ENCODE assay signal across 16 cellular contexts in the genomic region with DNA sequence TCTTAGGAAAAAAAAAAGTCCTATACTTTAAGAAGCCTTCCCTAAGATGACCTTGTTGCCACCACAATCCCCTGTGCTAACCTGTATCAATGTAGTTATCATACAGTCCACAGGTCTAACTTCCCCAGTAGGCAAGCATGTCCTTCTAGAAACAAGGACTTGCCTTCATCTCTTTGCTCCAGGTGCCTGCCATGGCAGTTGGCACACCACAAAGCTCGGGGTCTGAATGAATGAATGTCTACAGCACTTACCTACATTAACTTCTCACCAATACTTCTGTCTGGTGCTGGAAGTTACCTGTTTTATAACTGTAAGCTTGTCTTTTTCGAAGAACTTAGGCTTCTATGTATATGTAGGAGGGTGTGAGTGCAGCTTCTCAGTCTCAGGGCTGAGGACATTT. TPM values are rescaled to one million over a fixed set of nuclear protein-coding genes. Genes with fewer than 3 reads are reported as not detected.
A peak's percentile ranks its signal among the peaks of the same experiment; 100 is the strongest.
DNase-seq lines count a peak whose midpoint lies in the region; ATAC-seq and TF ChIP-seq lines count a peak whose summit lies in the region.
"Had no signal": no experiment of that assay in that cellular context is flagged by ENCODE, and none has a peak within 500 bp of the region (broad histone marks: within the 10 kb centered on the region; RNA-seq: fewer than 3 reads in every experiment).

No MANE protein-coding gene starts in this region.

- H3K36me3 ChIP-seq in mesodermal cell (ENCODE audit: control insufficient read depth, insufficient read depth, low read length) (peaks cover 5% of the 10 kb centered on the region), suprapubic skin (no peaks in the 10 kb centered on the region)
- H3K36me3 ChIP-seq: neural progenitor cell had no signal

- H3K27ac ChIP-seq in cingulate gyrus (ENCODE audit: low read depth, low read length) (peak overlapping the region; percentile 87), mesodermal cell (ENCODE audit: low read depth, low read length, severe bottlenecking) (peak overlapping the region; percentile 77), suprapubic skin (peak overlapping the region; percentile 81)
- H3K27ac ChIP-seq: hepatocyte, neural progenitor cell had no signal

- peaks cover 17% of the 10 kb centered on the region for H3K4me1 ChIP-seq in mesodermal cell (ENCODE audit: control insufficient read depth, insufficient read depth, low read length, poor library complexity, severe bottlenecking)
- H3K4me1 ChIP-seq in suprapubic skin: peaks cover 18% of the 10 kb centered on the region

- TF ChIP-seq EP300 in suprapubic skin (IDR thresholded peaks at IDR 0.05): no peak

- no peak for TF ChIP-seq CTCF in suprapubic skin (IDR thresholded peaks at IDR 0.05)

- no peak for TF ChIP-seq POLR2A in suprapubic skin (IDR thresholded peaks at IDR 0.05)

- no peak for ATAC-seq in HG02610 (IDR thresholded peaks at IDR 0.05; ENCODE audit: unreplicated experiment)

- H3K9me3 ChIP-seq in mesodermal cell (ENCODE audit: control insufficient read depth, low read length): no peaks in the 10 kb centered on the region
- H3K9me3 ChIP-seq in suprapubic skin: no peaks in the 10 kb centered on the region

- no peak overlapping the region for H3K4me3 Mint-ChIP-seq in IgD-negative memory B cell
- H3K4me3 Mint-ChIP-seq: activated CD4-positive, alpha-beta T cell treated with anti-CD3 and anti-CD28 coated beads, Interleukin-2, amount 10 ng/mL, durations not matched to agents 7 days and 5 days; neural progenitor cell had no signal

- DNase-seq in suprapubic skin (ENCODE audit: low spot score in 2 of 2): peak in 1 of 2 donors; percentile 29
- DNase-seq in NCI-H1105 (lab: John Stamatoyannopoulos, UW): no peak
- no peak for DNase-seq in OCI-M1 (lab: John Stamatoyannopoulos, UW)
- no peak for DNase-seq in NK-92 treated with Interleukin-12 subunit alpha and Interleukin-12 subunit beta, amount 100 ng/mL, for 24 hours (lab: John Stamatoyannopoulos, UW)
- DNase-seq: activated CD4-positive, alpha-beta T cell treated with anti-CD3 and anti-CD28 coated beads, Interleukin-2, amount 10 ng/mL, durations not matched to agents 7 days and 5 days; activated naive CD4-positive, alpha-beta T cell treated with anti-CD3 and anti-CD28 coated beads, Interleukin-2, amount 50 U/mL, for 16 hours; activated T-cell treated with anti-CD3 and anti-CD28 coated beads for 4 hours; GOT3; mesenchymal stem cell; NCI-H1092 treated with DMSO at 0.1 percent for 48 hours had no signal

- H3K9me3 Mint-ChIP-seq in IgD-negative memory B cell: no peaks in the 10 kb centered on the region
- H3K9me3 Mint-ChIP-seq: activated CD4-positive, alpha-beta T cell treated with anti-CD3 and anti-CD28 coated beads, Interleukin-2, amount 10 ng/mL, durations not matched to agents 7 days and 5 days; neural progenitor cell had no signal

- no peaks in the 10 kb centered on the region for H3K27me3 Mint-ChIP-seq in IgD-negative memory B cell
- H3K27me3 Mint-ChIP-seq: activated CD4-positive, alpha-beta T cell treated with anti-CD3 and anti-CD28 coated beads, Interleukin-2, amount 10 ng/mL, durations not matched to agents 7 days and 5 days had no signal

- H3K4me3 ChIP-seq in mesodermal cell (ENCODE audit: extremely low read depth, insufficient read depth, low read length, poor library complexity, severe bottlenecking) (no peak overlapping the region), suprapubic skin (no peak overlapping the region)
- H3K4me3 ChIP-seq: hepatocyte, neural progenitor cell had no signal

- peak overlapping the region; percentile 75 to 91 (median 90) for H3K27ac Mint-ChIP-seq in IgD-negative memory B cell

- H3K27me3 ChIP-seq in suprapubic skin: no peaks in the 10 kb centered on the region
- H3K27me3 ChIP-seq: hepatocyte, neural progenitor cell had no signal

- H3K36me3 Mint-ChIP-seq in IgD-negative memory B cell: no peaks in the 10 kb centered on the region

- peaks cover 13 to 29% (median 16%) of the 10 kb centered on the region in 3 donors for H3K4me1 Mint-ChIP-seq in IgD-negative memory B cell

- 100% methylated on average over 1 of the region's 2 CpGs; no CpG with 5 or more reads in 1 of the 2 experiments for WGBS in mesodermal cell (ENCODE audit: insufficient coverage in 2 of 2), 2 experiments
- WGBS in suprapubic skin: 90% methylated on average over 2 of the region's 2 CpGs

RNA-seq across cellular contexts. Expression of a gene that starts 23.4 kb away (rescaled TPM):
- polyA plus RNA-seq in IgD-negative memory B cell: 6.7 TPM
- 17.0 TPM for polyA plus RNA-seq in mesodermal cell (2013, experiment 1 of 2)
- polyA plus RNA-seq in mesodermal cell (2013, experiment 2 of 2): 18.7 TPM
- total RNA-seq in suprapubic skin: 10 to 100 TPM; 14.7 to 23.4 (median 19.3) TPM
